Comparison of ENCODE assay signal across 1 cellular context in the genomic region with DNA sequence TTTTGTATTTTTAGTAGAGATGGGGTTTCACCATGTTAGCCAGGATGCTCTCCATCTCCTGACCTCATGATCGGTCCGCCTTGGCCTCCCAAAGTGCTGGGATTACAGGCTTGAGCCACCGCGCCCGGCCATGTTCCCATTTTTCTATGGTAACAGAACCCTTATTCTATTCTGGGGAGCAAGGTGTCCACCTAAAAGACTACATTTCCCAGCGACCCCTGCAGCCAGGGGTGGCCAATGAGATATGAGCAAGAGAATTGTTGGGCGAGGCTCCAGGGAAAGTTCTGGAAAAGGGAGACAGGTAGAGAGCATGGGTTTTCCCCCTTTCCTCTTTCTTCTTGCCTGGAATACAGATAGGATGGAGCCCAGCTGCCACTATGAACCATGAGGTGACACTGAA.
TF ChIP-seq lines count a peak whose summit lies in the region.

No MANE protein-coding gene starts in this region.

TF ChIP-seq in H1, 55 proteins besides CTCF, POLR2A, EP300 and RAD21:
- TF ChIP-seq TCF12 (IDR thresholded peaks at IDR 0.05; ENCODE audit: low read depth, low read length), result no peak
- TF ChIP-seq SIX5 (IDR thresholded peaks at IDR 0.05; ENCODE audit: low read depth, low read length), result peak; percentile 54
